1 cellular context compared by ENCODE assay signal in the genomic region with DNA sequence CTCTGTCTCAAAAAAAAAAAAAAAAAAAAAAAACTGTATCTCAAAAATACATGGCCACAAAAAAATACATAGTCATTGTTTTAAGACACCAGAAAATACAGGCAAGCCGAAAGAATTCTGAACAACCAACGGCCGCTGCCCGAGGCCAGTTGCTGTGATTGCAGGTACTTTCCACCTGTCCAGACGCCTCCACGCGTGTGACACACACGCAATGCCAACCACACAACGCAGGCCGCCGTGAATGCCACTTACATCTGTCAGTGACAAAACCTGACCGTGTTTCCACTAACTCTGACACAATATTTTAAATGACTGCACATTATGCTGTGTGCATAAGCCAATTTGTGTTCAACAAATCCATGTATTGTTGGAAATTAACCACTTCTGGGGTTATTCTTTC.
TF ChIP-seq lines count a peak whose summit lies in the region.

No MANE protein-coding gene starts in this region.

TF ChIP-seq in GM12878, 131 proteins besides CTCF, POLR2A, EP300 and RAD21:
- TF ChIP-seq FOXK2 (IDR thresholded peaks at IDR 0.05) = no peak
- no peak for TF ChIP-seq SPI1 (IDR thresholded peaks at IDR 0.05; ENCODE audit: borderline replicate concordance, insufficient read depth, low read depth, low read length)
- TF ChIP-seq MXI1 (IDR thresholded peaks at IDR 0.05; ENCODE audit: low read depth, low read length) = no peak
- TF ChIP-seq SMAD1 (IDR thresholded peaks at IDR 0.05; ENCODE audit: low read depth, partially characterized antibody) = no peak
- TF ChIP-seq SUPT20H (IDR thresholded peaks at IDR 0.05; ENCODE audit: borderline replicate concordance, control insufficient read depth, low read depth, low read length) = no peak
- TF ChIP-seq CHD2 (IDR thresholded peaks at IDR 0.05; ENCODE audit: borderline replicate concordance, low read depth, low read length) = no peak
- TF ChIP-seq BCL3 (IDR thresholded peaks at IDR 0.05; ENCODE audit: borderline replicate concordance, insufficient read depth, low read depth, low read length, poor library complexity, severe bottlenecking) = peak; percentile 81
- no peak for TF ChIP-seq RELA (IDR thresholded peaks at IDR 0.05; ENCODE audit: borderline replicate concordance, partially characterized antibody)
- no peak for TF ChIP-seq POLR2AphosphoS5 (IDR thresholded peaks at IDR 0.05; ENCODE audit: low read length)
- no peak for TF ChIP-seq SP1 (IDR thresholded peaks at IDR 0.05; ENCODE audit: low read depth, low read length)
- no peak for TF ChIP-seq YY1 (IDR thresholded peaks at IDR 0.05; ENCODE audit: low read depth, low read length)
- TF ChIP-seq PBX3 (IDR thresholded peaks at IDR 0.05; ENCODE audit: insufficient replicate concordance, low read depth, low read length) = peak; percentile 55
- TF ChIP-seq HCFC1 (IDR thresholded peaks at IDR 0.05; ENCODE audit: low read length) = no peak
- TF ChIP-seq KLF5 (IDR thresholded peaks at IDR 0.05; ENCODE audit: partially characterized antibody) = no peak
- TF ChIP-seq MTA2 (IDR thresholded peaks at IDR 0.05; ENCODE audit: low read depth) = no peak
- TF ChIP-seq ZNF384 (IDR thresholded peaks at IDR 0.05; ENCODE audit: borderline replicate concordance, low read depth, low read length) = no peak
- TF ChIP-seq TCF3 (IDR thresholded peaks at IDR 0.05; ENCODE audit: borderline replicate concordance, insufficient read depth, low read depth, low read length) = no peak
TF ChIP-seq in GM12878: peak in this region for 2.
